29 cellular contexts compared by ENCODE assay signal in the genomic region with DNA sequence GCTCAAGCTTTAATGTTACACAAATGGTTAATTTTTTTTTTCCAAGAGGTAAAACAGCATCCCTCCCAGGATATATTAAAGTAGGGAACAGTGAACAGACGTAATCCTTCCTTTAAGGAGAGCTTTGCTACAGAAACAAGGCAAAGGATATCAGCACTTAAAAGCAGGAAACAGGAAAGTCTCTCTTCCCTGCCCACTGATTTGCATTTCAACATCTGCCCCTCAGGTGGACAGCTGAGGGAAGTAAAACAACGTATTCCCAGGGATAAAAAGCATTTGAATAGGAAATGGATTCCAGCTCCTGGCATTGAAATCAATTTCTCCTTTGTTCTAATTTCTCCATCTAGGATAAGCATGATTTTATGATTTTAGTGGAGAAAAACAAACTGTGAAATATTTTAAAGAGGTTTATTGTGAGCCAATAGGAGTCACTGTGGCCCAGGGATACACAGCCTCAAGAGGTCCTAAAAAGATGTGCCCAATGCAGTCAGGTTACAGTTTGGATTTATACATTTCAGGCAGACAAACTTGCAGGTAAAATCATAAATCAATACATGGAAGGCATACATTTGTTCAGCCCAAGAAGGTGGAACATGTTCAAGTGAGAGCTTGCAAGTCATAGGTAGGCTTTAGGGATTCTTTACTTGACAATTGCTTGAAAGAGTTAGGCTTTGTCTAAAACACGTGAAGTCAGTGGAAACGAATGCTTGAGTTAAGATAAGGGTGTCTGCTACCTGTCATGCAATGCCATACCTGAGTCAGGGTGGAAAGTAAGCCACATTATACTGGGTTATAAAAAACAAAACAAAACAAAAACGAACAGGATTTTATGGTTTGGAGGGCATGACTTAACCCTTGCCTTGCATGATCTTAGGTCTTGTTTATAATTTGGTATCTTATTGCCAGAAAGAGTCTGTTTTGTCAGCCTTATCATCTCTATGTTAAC.
DNase-seq lines count a peak whose midpoint lies in the region; ATAC-seq and TF ChIP-seq lines count a peak whose summit lies in the region.
"Had no signal": no experiment of that assay in that cellular context is flagged by ENCODE, and none has a peak within 500 bp of the region (broad histone marks: within the 10 kb centered on the region; RNA-seq: fewer than 3 reads in every experiment).

No MANE protein-coding gene starts in this region.

- no peak for DNase-seq in LNCaP clone FGC (ENCODE audit: low read depth)
- no peak for DNase-seq in natural killer cell
- no peak for DNase-seq in spleen
- DNase-seq: activated CD4-positive, alpha-beta T cell treated with anti-CD3 and anti-CD28 coated beads for 48 hours; activated gamma-delta T cell; activated naive CD8-positive, alpha-beta T cell treated with anti-CD3 and anti-CD28 coated beads for 36 hours; activated T-cell treated with anti-CD3 and anti-CD28 coated beads, Interleukin-2, amount 50 U/mL, for 1 hour; anterior cingulate cortex; DMS79 treated with DMSO at 0.1 percent for 48 hours; islet precursor cell; naive B cell; NCI-H187; occipital lobe; psoas muscle; sigmoid colon; stimulated activated CD4-positive, alpha-beta T cell treated with anti-CD3 and anti-CD28 coated beads, Interleukin-4, amount 100 ng/mL, for 1 hour; T1000; thyroid gland; WERI-Rb-1 had no signal

- no peak overlapping the region for H3K4me3 Mint-ChIP-seq in natural killer cell
- H3K4me3 Mint-ChIP-seq: activated naive CD8-positive, alpha-beta T cell treated with anti-CD3 and anti-CD28 coated beads for 36 hours; mesothelial cell of epicardium; naive B cell had no signal

- H3K9me3 ChIP-seq in iPS-20b (ENCODE audit: insufficient read depth, low read depth, low read length) (no peaks in the 10 kb centered on the region), spleen (no peaks in the 10 kb centered on the region)
- H3K9me3 ChIP-seq: breast epithelium, psoas muscle, sigmoid colon, thyroid gland, vagina had no signal

- no peaks in the 10 kb centered on the region for H3K4me1 Mint-ChIP-seq in natural killer cell
- H3K4me1 Mint-ChIP-seq: activated naive CD8-positive, alpha-beta T cell treated with anti-CD3 and anti-CD28 coated beads for 36 hours; naive B cell had no signal

- ATAC-seq in natural killer cell (no peak), HG03045 (IDR thresholded peaks at IDR 0.05; ENCODE audit: unreplicated experiment) (no peak), HG03439 (IDR thresholded peaks at IDR 0.05; ENCODE audit: unreplicated experiment) (no peak)
- ATAC-seq: psoas muscle had no signal

- peaks cover 21% of the 10 kb centered on the region; the same call in 1 of the 2 replicates for H3K4me1 ChIP-seq in iPS-20b (ENCODE audit: insufficient read depth, low read length)
- H3K4me1 ChIP-seq in spleen, result no peaks in the 10 kb centered on the region
- H3K4me1 ChIP-seq: breast epithelium, psoas muscle, sigmoid colon, thyroid gland, vagina had no signal

- H3K27me3 ChIP-seq in iPS-20b (ENCODE audit: insufficient read depth, low read length) (no peaks in the 10 kb centered on the region), spleen (replicated peaks in 1 of 7) (no peaks in the 10 kb centered on the region)
- H3K27me3 ChIP-seq: breast epithelium, thyroid gland, vagina had no signal

- TF ChIP-seq CTCF in C4-2B (conservative IDR thresholded peaks at IDR 0.05), result peak; percentile 27; the same call in 1 of the 2 replicates
- 0 out of 2 replicates have a peak, but pooled peaks have one; percentile 12 for TF ChIP-seq CTCF in LNCaP clone FGC (IDR thresholded peaks at IDR 0.05; ENCODE audit: control insufficient read depth, extremely low read depth, insufficient read depth)
- 0 out of 2 replicates have a peak, but pooled peaks have one; percentile 31 for TF ChIP-seq CTCF in VCaP (conservative IDR thresholded peaks at IDR 0.05)
- TF ChIP-seq CTCF in natural killer cell (IDR thresholded peaks at IDR 0.05), result no peak
- no peak for TF ChIP-seq CTCF in spleen (IDR thresholded peaks at IDR 0.05 in 8 of 11, conservative IDR thresholded peaks at IDR 0.05 in 3 of 11)

- H3K27ac ChIP-seq in C4-2B (no peak overlapping the region), VCaP (no peak overlapping the region), iPS-20b (ENCODE audit: low read length) (peak overlapping the region; percentile 54), spleen (no peak overlapping the region)
- H3K27ac ChIP-seq: breast epithelium, HL-60, KMS-11, psoas muscle, sigmoid colon, thyroid gland, vagina, WERI-Rb-1 had no signal

- no peaks in the 10 kb centered on the region for H3K27me3 Mint-ChIP-seq in natural killer cell (ENCODE audit: low read depth in 2 of 2)
- H3K27me3 Mint-ChIP-seq: activated naive CD8-positive, alpha-beta T cell treated with anti-CD3 and anti-CD28 coated beads for 36 hours; naive B cell had no signal

- 28 to 33% (median 31%) methylated on average over 5 of the region's 5 CpGs for WGBS in spleen, 5 donors

- TF ChIP-seq POLR2A in spleen (IDR thresholded peaks at IDR 0.05), result no peak

- H3K4me3 ChIP-seq in LNCaP clone FGC (ENCODE audit: low read depth, low read length) (no peak overlapping the region), iPS-20b (ENCODE audit: low read length) (peak overlapping the region; percentile 11; the same call in 1 of the 2 replicates), spleen (no peak overlapping the region)
- H3K4me3 ChIP-seq: breast epithelium, psoas muscle, sigmoid colon, thyroid gland, vagina had no signal

- intact Hi-C loops in natural killer cell (cut with micrococcal nuclease) (no loop called here), spleen (cut with DNase I; ENCODE audit: low total_unique reads) (no loop called here)

- H3K36me3 Mint-ChIP-seq in natural killer cell, result no peaks in the 10 kb centered on the region
- H3K36me3 Mint-ChIP-seq: activated naive CD8-positive, alpha-beta T cell treated with anti-CD3 and anti-CD28 coated beads for 36 hours; mesothelial cell of epicardium; naive B cell had no signal

- H3K27ac Mint-ChIP-seq in natural killer cell, result no peak overlapping the region
- H3K27ac Mint-ChIP-seq: activated naive CD8-positive, alpha-beta T cell treated with anti-CD3 and anti-CD28 coated beads for 36 hours; mesothelial cell of epicardium; naive B cell had no signal

- H3K36me3 ChIP-seq in iPS-20b (ENCODE audit: insufficient read depth, low read depth, low read length), result no peaks in the 10 kb centered on the region
- H3K36me3 ChIP-seq in spleen, result no peaks in the 10 kb centered on the region
- H3K36me3 ChIP-seq: breast epithelium, sigmoid colon, thyroid gland, vagina, WERI-Rb-1 had no signal

- H3K9me3 Mint-ChIP-seq in natural killer cell, result peaks cover 0 to 3% of the 10 kb centered on the region in 2 donors
- H3K9me3 Mint-ChIP-seq: activated naive CD8-positive, alpha-beta T cell treated with anti-CD3 and anti-CD28 coated beads for 36 hours; mesothelial cell of epicardium had no signal

- H3K9ac ChIP-seq in iPS-20b (ENCODE audit: low read depth, low read length), result peak overlapping the region; percentile 18; the same call in 1 of the 2 replicates
- H3K9ac ChIP-seq: KMS-11 had no signal

Comparison
In these comparisons a context has a peak if more than half of its experiments do, and no peak if none do; other contexts are left out.
1. CTCF ChIP-seq: peak in C4-2B (single experiment), LNCaP clone FGC (single experiment) and VCaP (single experiment); none in natural killer cell (single experiment) and spleen (0 of 11).